ENCODE assay signal across 1 cellular context in the genomic region with DNA sequence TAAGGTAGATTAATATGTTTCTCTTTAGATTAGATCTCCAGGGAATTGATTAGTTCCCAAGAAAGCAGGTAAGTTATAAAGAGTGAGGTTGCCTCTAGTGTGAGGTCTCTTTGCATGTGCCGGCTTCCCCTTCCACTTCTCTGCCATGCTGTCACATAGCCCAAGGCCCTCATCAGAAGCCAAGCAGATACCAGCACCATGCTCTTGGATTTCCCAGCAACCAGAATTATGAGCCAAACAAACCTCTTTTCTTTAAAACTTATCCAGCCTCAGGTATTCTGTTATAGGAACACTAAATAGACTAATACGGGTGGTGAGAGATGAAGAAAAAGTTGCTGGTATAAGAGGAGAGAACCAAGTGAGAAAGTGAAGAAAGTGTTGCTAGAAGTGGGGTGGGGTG.
A peak's percentile ranks its signal among the peaks of the same experiment; 100 is the strongest.
TF ChIP-seq lines count a peak whose summit lies in the region.

No MANE protein-coding gene starts in this region.

TF ChIP-seq in endothelial cell of umbilical vein, 7 proteins besides CTCF, POLR2A, EP300 and RAD21:
- TF ChIP-seq JUN (IDR thresholded peaks at IDR 0.05; ENCODE audit: borderline replicate concordance, insufficient read depth, insufficient read length, low read depth) (no peak), POLR2AphosphoS5 (IDR thresholded peaks at IDR 0.05; ENCODE audit: insufficient read depth, low read depth, low read length) (peak; percentile 9), GATA2 (IDR thresholded peaks at IDR 0.05; ENCODE audit: insufficient read depth, insufficient read length, low read depth, low read length) (no peak), MYC (IDR thresholded peaks at IDR 0.05; ENCODE audit: low read depth, low read length) (no peak), EZH2 (IDR thresholded peaks at IDR 0.05; ENCODE audit: borderline replicate concordance, low read depth, low read length, severe bottlenecking) (no peak)
